ENCODE assay signal across 9 cellular contexts in the genomic region with DNA sequence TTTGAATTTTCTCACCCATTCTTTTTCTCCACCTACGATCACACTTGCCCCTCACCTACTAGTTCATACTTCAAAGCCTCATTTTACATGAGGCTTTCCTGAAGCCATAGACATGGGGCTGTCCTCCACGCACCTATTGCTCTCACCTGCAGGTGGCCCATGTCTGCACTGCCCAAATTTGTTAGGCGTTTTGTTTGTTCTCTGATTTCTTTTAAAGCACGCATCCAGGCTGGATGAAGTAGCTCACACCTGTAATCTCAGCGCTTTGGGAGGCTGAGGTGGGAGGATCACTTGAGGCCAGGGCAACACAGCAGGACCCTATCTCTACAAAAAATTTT.
DNase-seq lines count a peak whose midpoint lies in the region; ATAC-seq and TF ChIP-seq lines count a peak whose summit lies in the region.
"Had no signal": no experiment of that assay in that cellular context is flagged by ENCODE, and none has a peak within 500 bp of the region (broad histone marks: within the 10 kb centered on the region; RNA-seq: fewer than 3 reads in every experiment).

No MANE protein-coding gene starts in this region.

- intact Hi-C loops in activated T-helper 1 cell treated with anti-CD3 and anti-CD28 coated beads, Interleukin-12 subunit alpha, Interleukin-12 subunit beta, Interleukin-2, Interleukin-4 antibody, amounts not matched to agents 30 ng/mL and 10 ng/mL and 1 ng/mL, durations not matched to agents 14 hours and 24 hours and 36 hours (cut with micrococcal nuclease) = loop anchor here (1.0 to 5.0 kb wide), 4 partner anchors 8 to 325 kb away; no protein-coding TSS in a partner anchor

- H4K20me1 ChIP-seq in hepatocyte (ENCODE audit: insufficient read depth, poor library complexity, severe bottlenecking) = no peaks in the 10 kb centered on the region

- peaks cover 14% of the 10 kb centered on the region for H3K36me3 Mint-ChIP-seq in activated T-helper 1 cell treated with anti-CD3 and anti-CD28 coated beads, Interleukin-12 subunit alpha, Interleukin-12 subunit beta, Interleukin-2, Interleukin-4 antibody, amounts not matched to agents 30 ng/mL and 10 ng/mL and 1 ng/mL, durations not matched to agents 14 hours and 24 hours and 36 hours (ENCODE audit: low read depth)
- peaks cover 0 to 6% of the 10 kb centered on the region in 2 donors for H3K36me3 Mint-ChIP-seq in stimulated activated naive B cell treated with anti-CD40 and anti-IgM and Interleukin-4, amounts not matched to agents 10 μg/mL and 1 μg/mL and 100 μg/mL, for 72 hours

- H3K9me2 ChIP-seq in hepatocyte (replicated peaks; ENCODE audit: insufficient read depth) = no peaks in the 10 kb centered on the region

- no peak overlapping the region for H3K4me3 ChIP-seq in hepatocyte

- no peaks in the 10 kb centered on the region for H3K36me3 ChIP-seq in hepatocyte (replicated peaks; ENCODE audit: insufficient read depth, low read depth)

- TF ChIP-seq CTCF in hepatocyte (IDR thresholded peaks at IDR 0.05; ENCODE audit: poor library complexity) = no peak

- H2AFZ ChIP-seq in hepatocyte = no peak overlapping the region

- peak; percentile 24 for ATAC-seq in HG02981 (IDR thresholded peaks at IDR 0.05; ENCODE audit: unreplicated experiment)
- peak; percentile 40 to 53 for ATAC-seq in stimulated activated naive B cell treated with anti-CD40 and anti-IgM and Interleukin-4, amounts not matched to agents 10 μg/mL and 1 μg/mL and 100 μg/mL, for 72 hours (replicated peaks)

- peaks cover 62% of the 10 kb centered on the region for H3K4me1 Mint-ChIP-seq in activated T-helper 1 cell treated with anti-CD3 and anti-CD28 coated beads, Interleukin-12 subunit alpha, Interleukin-12 subunit beta, Interleukin-2, Interleukin-4 antibody, amounts not matched to agents 30 ng/mL and 10 ng/mL and 1 ng/mL, durations not matched to agents 14 hours and 24 hours and 36 hours (ENCODE audit: low read depth)
- peaks cover 47 to 96% of the 10 kb centered on the region in 2 donors for H3K4me1 Mint-ChIP-seq in stimulated activated naive B cell treated with anti-CD40 and anti-IgM and Interleukin-4, amounts not matched to agents 10 μg/mL and 1 μg/mL and 100 μg/mL, for 72 hours

- no peaks in the 10 kb centered on the region for H3K79me2 ChIP-seq in hepatocyte

- peak; percentile 36 for DNase-seq in activated gamma-delta T cell treated with Interleukin-2 at 50 U/mL for 16 hours
- DNase-seq in activated gamma-delta T cell (lab: John Stamatoyannopoulos, UW) = no peak
- DNase-seq in activated T-helper 1 cell treated with anti-CD3 and anti-CD28 coated beads, Interleukin-12 subunit alpha, Interleukin-12 subunit beta, Interleukin-2, Interleukin-4 antibody, amounts not matched to agents 30 ng/mL and 10 ng/mL and 1 ng/mL, durations not matched to agents 14 hours and 24 hours and 36 hours (ENCODE audit: low spot score) = no peak
- DNase-seq in stimulated activated naive B cell treated with anti-CD40 and anti-IgM and Interleukin-4, amounts not matched to agents 10 μg/mL and 1 μg/mL and 100 μg/mL, for 72 hours = no peak
- no peak for DNase-seq in NCI-H748 treated with DMSO at 0.1 percent for 48 hours (lab: John Stamatoyannopoulos, UW)
- no peak for DNase-seq in hepatocyte (ENCODE audit: low spot score)
- no peak for DNase-seq in COR-L47 (lab: John Stamatoyannopoulos, UW)
- DNase-seq: NCI-H82 had no signal

- H3K27ac Mint-ChIP-seq in activated T-helper 1 cell treated with anti-CD3 and anti-CD28 coated beads, Interleukin-12 subunit alpha, Interleukin-12 subunit beta, Interleukin-2, Interleukin-4 antibody, amounts not matched to agents 30 ng/mL and 10 ng/mL and 1 ng/mL, durations not matched to agents 14 hours and 24 hours and 36 hours = peak overlapping the region; percentile 95
- peak overlapping the region; percentile 98 for H3K27ac Mint-ChIP-seq in stimulated activated naive B cell treated with anti-CD40 and anti-IgM and Interleukin-4, amounts not matched to agents 10 μg/mL and 1 μg/mL and 100 μg/mL, for 72 hours

- H3K4me2 ChIP-seq in hepatocyte = no peak overlapping the region

- H3K27ac ChIP-seq in hepatocyte = no peak overlapping the region

- H3K9me3 Mint-ChIP-seq in activated T-helper 1 cell treated with anti-CD3 and anti-CD28 coated beads, Interleukin-12 subunit alpha, Interleukin-12 subunit beta, Interleukin-2, Interleukin-4 antibody, amounts not matched to agents 30 ng/mL and 10 ng/mL and 1 ng/mL, durations not matched to agents 14 hours and 24 hours and 36 hours = no peaks in the 10 kb centered on the region
- H3K9me3 Mint-ChIP-seq in stimulated activated naive B cell treated with anti-CD40 and anti-IgM and Interleukin-4, amounts not matched to agents 10 μg/mL and 1 μg/mL and 100 μg/mL, for 72 hours = no peaks in the 10 kb centered on the region

- no peaks in the 10 kb centered on the region for H3K27me3 Mint-ChIP-seq in activated T-helper 1 cell treated with anti-CD3 and anti-CD28 coated beads, Interleukin-12 subunit alpha, Interleukin-12 subunit beta, Interleukin-2, Interleukin-4 antibody, amounts not matched to agents 30 ng/mL and 10 ng/mL and 1 ng/mL, durations not matched to agents 14 hours and 24 hours and 36 hours (ENCODE audit: insufficient read depth)
- H3K27me3 Mint-ChIP-seq in stimulated activated naive B cell treated with anti-CD40 and anti-IgM and Interleukin-4, amounts not matched to agents 10 μg/mL and 1 μg/mL and 100 μg/mL, for 72 hours = no peaks in the 10 kb centered on the region

- H3K4me3 Mint-ChIP-seq in activated T-helper 1 cell treated with anti-CD3 and anti-CD28 coated beads, Interleukin-12 subunit alpha, Interleukin-12 subunit beta, Interleukin-2, Interleukin-4 antibody, amounts not matched to agents 30 ng/mL and 10 ng/mL and 1 ng/mL, durations not matched to agents 14 hours and 24 hours and 36 hours = peak overlapping the region; percentile 88
- H3K4me3 Mint-ChIP-seq in stimulated activated naive B cell treated with anti-CD40 and anti-IgM and Interleukin-4, amounts not matched to agents 10 μg/mL and 1 μg/mL and 100 μg/mL, for 72 hours = peak overlapping the region; percentile 88 to 97

- no peaks in the 10 kb centered on the region for H3K4me1 ChIP-seq in hepatocyte (ENCODE audit: insufficient read depth)

- no peaks in the 10 kb centered on the region for H3K27me3 ChIP-seq in hepatocyte

- no peaks in the 10 kb centered on the region for H3K9me3 ChIP-seq in hepatocyte (ENCODE audit: low read depth)

- 81% methylated on average over 5 of the region's 5 CpGs for WGBS in hepatocyte (ENCODE audit: low lambda C conversion rate, missing lambda C conversion rate)
